ENCODE assay signal across 1 cellular context in the genomic region with DNA sequence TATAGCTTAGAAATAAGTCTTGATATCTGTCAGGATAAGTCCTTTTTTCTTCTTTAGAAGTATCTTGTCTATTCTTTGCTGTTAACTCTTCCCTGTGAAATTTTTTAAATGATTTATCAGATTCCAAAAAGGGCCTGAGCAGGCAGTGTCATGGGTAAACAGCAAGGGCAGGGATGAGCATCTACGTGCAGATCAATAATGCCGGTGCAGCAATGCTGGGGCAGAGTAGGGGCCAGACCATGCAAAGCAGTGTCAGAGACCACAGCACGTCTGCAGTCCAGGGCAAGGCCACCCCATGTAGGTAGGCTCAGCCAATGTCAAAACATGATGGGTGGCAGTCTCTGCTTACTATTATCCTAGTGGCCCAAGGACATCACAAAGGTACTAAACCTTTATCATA.
TF ChIP-seq lines count a peak whose summit lies in the region.

No MANE protein-coding gene starts in this region.

TF ChIP-seq in H1, 55 proteins besides CTCF, POLR2A, EP300 and RAD21:
- TF ChIP-seq CHD1 (IDR thresholded peaks at IDR 0.05; ENCODE audit: low read depth, low read length) = no peak
- no peak for TF ChIP-seq SIN3A (conservative IDR thresholded peaks at IDR 0.05 in 1 of 2, IDR thresholded peaks at IDR 0.05 in 1 of 2; ENCODE audit: low read depth in 1 of 2, low read length in 2 of 2)
- no peak for TF ChIP-seq SIRT6 (IDR thresholded peaks at IDR 0.05; ENCODE audit: low read length)
- no peak for TF ChIP-seq KDM5A (IDR thresholded peaks at IDR 0.05; ENCODE audit: low read length)
- no peak for TF ChIP-seq GTF2F1 (IDR thresholded peaks at IDR 0.05; ENCODE audit: borderline replicate concordance, low read depth, low read length)
- TF ChIP-seq TAF7 (optimal IDR thresholded peaks at IDR 0.05; ENCODE audit: borderline replicate concordance, low read depth, low read length) = no peak
- TF ChIP-seq EZH2 (IDR thresholded peaks at IDR 0.05; ENCODE audit: low read depth, low read length, severe bottlenecking) = no peak
- TF ChIP-seq JUND (IDR thresholded peaks at IDR 0.05; ENCODE audit: low read length) = no peak
- no peak for TF ChIP-seq TCF12 (IDR thresholded peaks at IDR 0.05; ENCODE audit: low read depth, low read length)
- no peak for TF ChIP-seq CEBPB (IDR thresholded peaks at IDR 0.05; ENCODE audit: low read depth, low read length)
- no peak for TF ChIP-seq CBX8 (IDR thresholded peaks at IDR 0.05; ENCODE audit: borderline replicate concordance, low read depth, low read length)
- no peak for TF ChIP-seq TEAD4 (IDR thresholded peaks at IDR 0.05; ENCODE audit: low read depth, low read length)
- TF ChIP-seq ASH2L (IDR thresholded peaks at IDR 0.05; ENCODE audit: low read length) = no peak
- TF ChIP-seq HDAC2 (IDR thresholded peaks at IDR 0.05; ENCODE audit: borderline replicate concordance in 1 of 2, low read depth in 2 of 2, low read length in 2 of 2) = no peak
- TF ChIP-seq SAP30 (IDR thresholded peaks at IDR 0.05; ENCODE audit: insufficient read depth, insufficient replicate concordance, low read length) = no peak
- no peak for TF ChIP-seq RFX5 (IDR thresholded peaks at IDR 0.05; ENCODE audit: borderline replicate concordance, low read depth, low read length)
- TF ChIP-seq BRCA1 (IDR thresholded peaks at IDR 0.05; ENCODE audit: low read depth, low read length) = no peak
- TF ChIP-seq ZNF274 (IDR thresholded peaks at IDR 0.05; ENCODE audit: borderline replicate concordance, extremely low read depth, low read length) = no peak
- TF ChIP-seq CREB1 (IDR thresholded peaks at IDR 0.05) = no peak
- no peak for TF ChIP-seq NRF1 (IDR thresholded peaks at IDR 0.05; ENCODE audit: low read depth, low read length)
